Comparison of ENCODE assay signal across 8 cellular contexts in genomic region chr20:3890410-3890751, GRCh38. TPM values are rescaled to one million over a fixed set of nuclear protein-coding genes. Genes with fewer than 3 reads are reported as not detected.
DNase-seq lines count a peak whose midpoint lies in the region; ATAC-seq, FAIRE-seq and TF ChIP-seq lines count a peak whose summit lies in the region.

No MANE protein-coding gene starts in this region.

- H3K27me3 ChIP-seq in heart left ventricle (no peaks in the 10 kb centered on the region), RWPE2 (ENCODE audit: insufficient read depth, poor library complexity, severe bottlenecking) (no peaks in the 10 kb centered on the region), pancreas (no peaks in the 10 kb centered on the region)

- no peak for ATAC-seq in heart left ventricle
- ATAC-seq in Right ventricle myocardium superior (ENCODE audit: poor library complexity): no peak
- no peak for ATAC-seq in RWPE2 (ENCODE audit: low read depth)
- ATAC-seq in pancreas: no peak
- ATAC-seq in GM21447 (IDR thresholded peaks at IDR 0.05; ENCODE audit: unreplicated experiment): no peak

- H3K27ac ChIP-seq in heart left ventricle: peak overlapping the region in 11 of 12 donors; percentile 88 to 99 (median 97)
- peak overlapping the region; percentile 87 for H3K27ac ChIP-seq in RWPE2 (ENCODE audit: poor library complexity, severe bottlenecking)
- peak overlapping the region in 3 of 4 donors; percentile 87 to 88 (median 88) for H3K27ac ChIP-seq in pancreas

- H3K36me3 ChIP-seq in heart left ventricle: peaks cover 0 to 26% (median 0%) of the 10 kb centered on the region in 9 donors
- peaks cover 51% of the 10 kb centered on the region for H3K36me3 ChIP-seq in RWPE2 (ENCODE audit: low read depth)
- H3K36me3 ChIP-seq in pancreas: no peaks in the 10 kb centered on the region

- H3K9me3 ChIP-seq in heart left ventricle: no peaks in the 10 kb centered on the region
- no peaks in the 10 kb centered on the region for H3K9me3 ChIP-seq in RWPE2 (ENCODE audit: severe bottlenecking)
- no peaks in the 10 kb centered on the region for H3K9me3 ChIP-seq in pancreas

- WGBS in heart left ventricle, 4 donors: 3 to 7% (median 6%) methylated on average over 3 of the region's 3 CpGs
- WGBS in pancreas, 2 donors: 3% methylated on average over 3 of the region's 3 CpGs

- intact Hi-C loops in heart left ventricle (cut with DNase I) (loop anchor here in 5 of 10 donors (5.0 to 10.0 kb wide), 5 partner anchors 42 to 182 kb away; partner anchors contain the start of gene RNF24 (in 1 of the 5)), Right ventricle myocardium superior (cut with DNase I) (loop anchor here (5.0 kb wide), 2 partner anchors 42 to 197 kb away; no protein-coding TSS in a partner anchor), pancreas (cut with DNase I) (no loop called here)

- H3K4me1 ChIP-seq in heart left ventricle: peaks cover 10 to 63% (median 52%) of the 10 kb centered on the region in 12 donors
- peaks cover 31% of the 10 kb centered on the region for H3K4me1 ChIP-seq in RWPE2 (ENCODE audit: insufficient read depth, poor library complexity, severe bottlenecking)
- peaks cover 0 to 34% (median 11%) of the 10 kb centered on the region in 3 donors for H3K4me1 ChIP-seq in pancreas

- no peak for FAIRE-seq in pancreas (lab: Jason Lieb, UNC)

- no peak for TF ChIP-seq CTCF in heart left ventricle (IDR thresholded peaks at IDR 0.05)
- TF ChIP-seq CTCF in RWPE2 (IDR thresholded peaks at IDR 0.05; ENCODE audit: poor library complexity, severe bottlenecking): no peak
- TF ChIP-seq CTCF in pancreas (IDR thresholded peaks at IDR 0.05): no peak
- no peak for TF ChIP-seq CTCF in GM10266 (IDR thresholded peaks at IDR 0.05; ENCODE audit: control insufficient read depth, insufficient read depth, low read depth, missing control alignments)

- peak overlapping the region; percentile 59 to 100 (median 96) for H3K4me3 ChIP-seq in heart left ventricle
- peak overlapping the region; percentile 86 for H3K4me3 ChIP-seq in RWPE2 (ENCODE audit: severe bottlenecking)
- H3K4me3 ChIP-seq in pancreas: peak overlapping the region; percentile 85 to 99 (median 95)

- DNase-seq in heart left ventricle (no peak), Right ventricle myocardium superior (no peak), RWPE2 (ENCODE audit: low spot score) (no peak), erythroblast (lab: John Stamatoyannopoulos, UW) (peak; percentile 52 to 63), pancreas (no peak), GM10266 (ENCODE audit: extremely low spot score) (no peak)
- DNase-seq in NK-92 treated with Interleukin-12 subunit alpha and Interleukin-12 subunit beta, amount 100 ng/mL, for 24 hours (lab: John Stamatoyannopoulos, UW): no peak

- TF ChIP-seq POLR2A in heart left ventricle (IDR thresholded peaks at IDR 0.05) (no peak), erythroblast (IDR thresholded peaks at IDR 0.05; ENCODE audit: low read length) (peak; percentile 22)

RNA-seq across cellular contexts. Expression of gene PANK2, which starts 1.2 kb away (rescaled TPM):
- total RNA-seq in heart left ventricle: 10 to 100 TPM; 15.9 to 28.9 (median 18.1) TPM
- polyA plus RNA-seq in heart left ventricle: 10 to 100 TPM; 13.9 to 24.2 TPM
- total RNA-seq in Right ventricle myocardium superior: 15.9 TPM
- total RNA-seq in pancreas: 10 to 100 TPM; 10.1 to 18.0 (median 12.5) TPM
- 10 to 100 TPM; 14.6 to 23.4 TPM for polyA plus RNA-seq in pancreas

RNA-seq across cellular contexts. Expression of gene MAVS, which starts 43.7 kb away (rescaled TPM):
- 10 to 100 TPM; 32.5 to 74.0 (median 43.3) TPM for total RNA-seq in heart left ventricle
- 10 to 100 TPM; 41.8 to 49.6 TPM for polyA plus RNA-seq in heart left ventricle
- total RNA-seq in Right ventricle myocardium superior: 35.7 TPM
- total RNA-seq in pancreas: 10 to 100 TPM; 17.2 to 25.1 (median 21.6) TPM
- 10 to 100 TPM in 1 of 2 donors, 1 to 10 TPM in 1; 9.5 to 20.5 TPM for polyA plus RNA-seq in pancreas

Comparison
In these comparisons a context has a peak if more than half of its experiments do, and no peak if none do; other contexts are left out.
1. DNase-seq: peak in erythroblast (2 of 2); none in heart left ventricle (0 of 5), Right ventricle myocardium superior (single experiment), RWPE2 (single experiment), pancreas (0 of 6), NK-92 treated with Interleukin-12 subunit alpha and Interleukin-12 subunit beta, amount 100 ng/mL, for 24 hours (single experiment) and GM10266 (single experiment).
2. Peak in every context shown above with its lines, with median percentiles within 50 percentile points of each other: H3K27ac ChIP-seq and H3K4me3 ChIP-seq.